In the genomic region with DNA sequence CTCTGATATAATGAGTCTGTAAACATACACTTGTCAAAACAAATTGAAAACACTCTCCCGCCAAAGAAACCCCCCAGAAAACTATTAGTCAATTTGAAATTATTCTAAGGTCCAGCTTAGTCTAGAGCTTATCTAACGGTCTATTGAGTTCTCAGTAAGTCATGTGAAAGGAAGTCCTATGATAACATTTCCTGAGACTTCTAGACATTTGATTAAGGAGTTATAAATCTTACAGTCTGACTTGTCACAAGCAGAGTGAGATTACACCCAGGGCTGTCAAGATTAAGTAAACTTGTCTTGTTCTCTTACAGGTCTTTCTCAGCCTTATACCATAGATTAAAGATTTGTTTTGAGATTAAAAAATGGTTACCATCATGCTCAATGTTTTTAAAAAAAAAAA, we compare ENCODE assay signal across 11 cellular contexts.
A peak's percentile ranks its signal among the peaks of the same experiment; 100 is the strongest.
DNase-seq lines count a peak whose midpoint lies in the region; ATAC-seq and TF ChIP-seq lines count a peak whose summit lies in the region.
"Had no signal": no experiment of that assay in that cellular context is flagged by ENCODE, and none has a peak within 500 bp of the region (broad histone marks: within the 10 kb centered on the region; RNA-seq: fewer than 3 reads in every experiment).

No MANE protein-coding gene starts in this region.

- DNase-seq in T-helper 1 cell (no peak), ascending aorta (ENCODE audit: low spot score in 2 of 2) (no peak), sigmoid colon (no peak), D341Med (ENCODE audit: low spot score) (no peak)
- DNase-seq: glutamatergic neuron had no signal

- peaks cover 2% of the 10 kb centered on the region for H3K36me3 Mint-ChIP-seq in T-helper 1 cell treated with Interleukin-12 subunit alpha and Interleukin-12 subunit beta and Interleukin-4 antibody, amounts not matched to agents 30 μg/mL and 1 μg/mL, for 36 hours (ENCODE audit: low read depth)

- no peak for TF ChIP-seq CTCF in ascending aorta (IDR thresholded peaks at IDR 0.05)
- TF ChIP-seq CTCF in sigmoid colon (IDR thresholded peaks at IDR 0.05), result no peak

- H3K36me3 ChIP-seq in ascending aorta (no peaks in the 10 kb centered on the region), sigmoid colon (no peaks in the 10 kb centered on the region)

- 53 to 81% methylated on average over 2 of the region's 2 CpGs for WGBS in sigmoid colon, 2 donors

- intact Hi-C loops in ascending aorta (cut with DNase I), result loop anchor here (5.0 kb wide), 4 partner anchors 60 to 355 kb away; a partner anchor contains a TSS
- intact Hi-C loops in sigmoid colon (cut with DNase I), result no loop called here

- H3K9me3 Mint-ChIP-seq in T-helper 1 cell treated with Interleukin-12 subunit alpha and Interleukin-12 subunit beta and Interleukin-4 antibody, amounts not matched to agents 30 μg/mL and 1 μg/mL, for 36 hours, result no peaks in the 10 kb centered on the region
- H3K9me3 Mint-ChIP-seq: type B pancreatic cell had no signal

- TF ChIP-seq EP300 in sigmoid colon (IDR thresholded peaks at IDR 0.05), result no peak

- H3K27ac Mint-ChIP-seq in T-helper 1 cell treated with Interleukin-12 subunit alpha and Interleukin-12 subunit beta and Interleukin-4 antibody, amounts not matched to agents 30 μg/mL and 1 μg/mL, for 36 hours, result peak overlapping the region; percentile 81

- H3K4me1 Mint-ChIP-seq in T-helper 1 cell treated with Interleukin-12 subunit alpha and Interleukin-12 subunit beta and Interleukin-4 antibody, amounts not matched to agents 30 μg/mL and 1 μg/mL, for 36 hours (ENCODE audit: low read depth), result peaks cover 23% of the 10 kb centered on the region

- TF ChIP-seq POLR2A in sigmoid colon (IDR thresholded peaks at IDR 0.05), result no peak

- H3K4me3 ChIP-seq in ascending aorta, result peak overlapping the region; percentile 40 to 56
- H3K4me3 ChIP-seq in sigmoid colon, result no peak overlapping the region

- ATAC-seq in HG02884 (IDR thresholded peaks at IDR 0.05; ENCODE audit: unreplicated experiment) (peak; percentile 5), HG03175 (IDR thresholded peaks at IDR 0.05; ENCODE audit: unreplicated experiment) (no peak), HG02571 (IDR thresholded peaks at IDR 0.05; ENCODE audit: unreplicated experiment) (no peak)

- peaks cover 89% of the 10 kb centered on the region for H3K27me3 Mint-ChIP-seq in T-helper 1 cell treated with Interleukin-12 subunit alpha and Interleukin-12 subunit beta and Interleukin-4 antibody, amounts not matched to agents 30 μg/mL and 1 μg/mL, for 36 hours (ENCODE audit: low read depth)
- H3K27me3 Mint-ChIP-seq: type B pancreatic cell had no signal

- H3K9me3 ChIP-seq in ascending aorta (no peaks in the 10 kb centered on the region), sigmoid colon (no peaks in the 10 kb centered on the region)

- peak overlapping the region; percentile 76 for H3K4me3 Mint-ChIP-seq in T-helper 1 cell treated with Interleukin-12 subunit alpha and Interleukin-12 subunit beta and Interleukin-4 antibody, amounts not matched to agents 30 μg/mL and 1 μg/mL, for 36 hours
- H3K4me3 Mint-ChIP-seq: type B pancreatic cell had no signal

- peaks cover 0 to 30% of the 10 kb centered on the region in 2 donors for H3K4me1 ChIP-seq in ascending aorta
- peaks cover 0 to 60% (median 47%) of the 10 kb centered on the region in 4 donors for H3K4me1 ChIP-seq in sigmoid colon

- peak overlapping the region; percentile 87 to 88 for H3K27ac ChIP-seq in ascending aorta
- peak overlapping the region; percentile 75 to 83 (median 78) for H3K27ac ChIP-seq in sigmoid colon
- H3K27ac ChIP-seq: 22Rv1 had no signal

- H3K27me3 ChIP-seq in ascending aorta (no peaks in the 10 kb centered on the region), sigmoid colon (no peaks in the 10 kb centered on the region)

Comparison
In these comparisons a context has a peak if more than half of its experiments do, and no peak if none do; other contexts are left out.
1. H3K4me3 ChIP-seq: peak in ascending aorta (2 of 2); none in sigmoid colon (0 of 4).